Comparison of ENCODE assay signal across 17 cellular contexts in the genomic region with DNA sequence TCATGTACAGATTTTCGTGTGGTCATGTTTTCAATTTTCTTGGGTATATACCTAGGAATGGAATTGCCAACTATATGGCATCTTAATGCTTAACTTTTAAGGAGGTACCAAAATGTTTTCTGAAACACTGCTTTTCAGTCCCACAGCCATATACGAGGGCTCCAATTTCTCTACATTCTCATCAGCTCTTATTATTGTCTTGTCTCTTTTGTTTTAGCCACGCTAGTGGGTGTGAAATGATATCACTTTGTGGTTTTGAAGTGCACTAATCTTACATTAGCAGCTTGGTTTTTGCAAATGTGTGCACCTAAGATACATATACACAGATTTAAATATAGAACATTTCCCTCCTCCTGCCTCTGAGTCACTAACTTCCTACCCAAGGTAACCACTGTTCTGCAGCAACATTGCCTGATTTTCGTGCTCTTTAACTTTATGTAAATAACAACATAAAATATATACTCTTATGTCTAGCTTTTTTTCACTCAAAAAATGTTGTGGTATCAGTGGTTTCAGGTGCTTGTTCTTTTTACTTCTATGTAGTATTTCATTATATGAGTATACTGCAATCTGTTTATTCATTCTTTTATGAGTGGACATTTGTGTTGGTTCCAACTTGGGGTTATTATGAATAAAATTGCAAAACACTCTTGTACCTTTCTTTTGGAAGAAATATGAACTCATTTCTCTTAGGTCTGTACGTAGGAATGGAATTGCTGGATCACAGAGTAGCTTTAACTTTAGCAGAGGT.
DNase-seq lines count a peak whose midpoint lies in the region; ATAC-seq and TF ChIP-seq lines count a peak whose summit lies in the region.
"Had no signal": no experiment of that assay in that cellular context is flagged by ENCODE, and none has a peak within 500 bp of the region (broad histone marks: within the 10 kb centered on the region; RNA-seq: fewer than 3 reads in every experiment).

No MANE protein-coding gene starts in this region.

- no peak for ATAC-seq in GM23338

- no peak overlapping the region for H3K4me3 Mint-ChIP-seq in activated CD4-positive, alpha-beta memory T cell treated with anti-CD3 and anti-CD28 coated beads for 36 hours
- H3K4me3 Mint-ChIP-seq in immature natural killer cell (peak overlapping the region; percentile 24 to 69 (median 44)), progenitor cell of endocrine pancreas (ENCODE audit: low read depth) (no peak overlapping the region), GM23338 (no peak overlapping the region)
- H3K4me3 Mint-ChIP-seq: brain had no signal

- no peaks in the 10 kb centered on the region for H3K4me1 ChIP-seq in GM23338 (ENCODE audit: insufficient read depth)

- TF ChIP-seq CTCF in progenitor cell of endocrine pancreas (IDR thresholded peaks at IDR 0.05; ENCODE audit: unreplicated experiment) (no peak), GM23338 (conservative IDR thresholded peaks at IDR 0.05; ENCODE audit: low read depth in 2 of 2) (no peak)

- no peaks in the 10 kb centered on the region for H3K27me3 ChIP-seq in GM23338 (ENCODE audit: insufficient read depth)
- H3K27me3 ChIP-seq: sigmoid colon, stomach had no signal

- no peaks in the 10 kb centered on the region for H3K27me3 Mint-ChIP-seq in activated CD4-positive, alpha-beta memory T cell treated with anti-CD3 and anti-CD28 coated beads for 36 hours
- peaks cover 0 to 4% (median 2%) of the 10 kb centered on the region in 3 donors for H3K27me3 Mint-ChIP-seq in immature natural killer cell (ENCODE audit: low read depth in 3 of 3)
- no peaks in the 10 kb centered on the region for H3K27me3 Mint-ChIP-seq in progenitor cell of endocrine pancreas
- H3K27me3 Mint-ChIP-seq in GM23338 (ENCODE audit: insufficient read depth, low read depth, poor library complexity): peaks cover 2% of the 10 kb centered on the region
- H3K27me3 Mint-ChIP-seq: brain had no signal

- H3K9me2 ChIP-seq in GM23338 (ENCODE audit: insufficient read depth): no peaks in the 10 kb centered on the region

- no peaks in the 10 kb centered on the region for H3K9me3 Mint-ChIP-seq in activated CD4-positive, alpha-beta memory T cell treated with anti-CD3 and anti-CD28 coated beads for 36 hours
- H3K9me3 Mint-ChIP-seq in immature natural killer cell (peaks cover 0 to 8% (median 3%) of the 10 kb centered on the region in 6 donors), progenitor cell of endocrine pancreas (ENCODE audit: low read depth) (peaks cover 3% of the 10 kb centered on the region), GM23338 (peaks cover 5% of the 10 kb centered on the region; the same call in 1 of the 3 replicates)

- H4K20me1 ChIP-seq in GM23338 (replicated peaks; ENCODE audit: insufficient read depth): no peaks in the 10 kb centered on the region

- H3K79me2 ChIP-seq in GM23338 (replicated peaks; ENCODE audit: insufficient read depth): no peaks in the 10 kb centered on the region

- no peaks in the 10 kb centered on the region for H3F3A ChIP-seq in GM23338 (replicated peaks; ENCODE audit: low read depth)

- H3K27ac Mint-ChIP-seq in activated CD4-positive, alpha-beta memory T cell treated with anti-CD3 and anti-CD28 coated beads for 36 hours: peak overlapping the region; percentile 30
- H3K27ac Mint-ChIP-seq in immature natural killer cell (peak overlapping the region; percentile 34 to 84 (median 56)), progenitor cell of endocrine pancreas (no peak overlapping the region), GM23338 (no peak overlapping the region)

- CTCF ChIA-PET in activated CD4-positive, alpha-beta memory T cell treated with anti-CD3 and anti-CD28 coated beads for 36 hours (lab: Charles Lee): interaction anchor here (1.0 to 2.3 kb wide), 5 partner anchors 9 to 97 kb away, joined by 3 to 11 read pairs (median 3); no protein-coding TSS in a partner anchor

- no peaks in the 10 kb centered on the region for H3K36me3 Mint-ChIP-seq in activated CD4-positive, alpha-beta memory T cell treated with anti-CD3 and anti-CD28 coated beads for 36 hours
- H3K36me3 Mint-ChIP-seq in immature natural killer cell: peaks cover 4 to 6% (median 6%) of the 10 kb centered on the region in 3 donors
- H3K36me3 Mint-ChIP-seq in progenitor cell of endocrine pancreas (ENCODE audit: insufficient read depth): peaks cover 1% of the 10 kb centered on the region
- H3K36me3 Mint-ChIP-seq in GM23338 (ENCODE audit: low read depth): no peaks in the 10 kb centered on the region

- intact Hi-C loops in activated CD4-positive, alpha-beta memory T cell treated with anti-CD3 and anti-CD28 coated beads for 36 hours (cut with micrococcal nuclease): loop anchor here (1.0 to 5.0 kb wide), 2 partner anchors 13 to 468 kb away; no protein-coding TSS in a partner anchor

- H3K27ac ChIP-seq in GM23338 (ENCODE audit: low read depth): no peak overlapping the region
- H3K27ac ChIP-seq: 22Rv1, sigmoid colon had no signal

- H2AFZ ChIP-seq in GM23338: no peak overlapping the region

- H3K4me1 Mint-ChIP-seq in activated CD4-positive, alpha-beta memory T cell treated with anti-CD3 and anti-CD28 coated beads for 36 hours (ENCODE audit: low read depth): peaks cover 32% of the 10 kb centered on the region
- H3K4me1 Mint-ChIP-seq in immature natural killer cell: peaks cover 25 to 41% of the 10 kb centered on the region in 2 donors
- H3K4me1 Mint-ChIP-seq in progenitor cell of endocrine pancreas (ENCODE audit: low read depth): peaks cover 36% of the 10 kb centered on the region
- peaks cover 4% of the 10 kb centered on the region; the same call in 2 of the 3 replicates for H3K4me1 Mint-ChIP-seq in GM23338

- POLR2A ChIA-PET in activated CD4-positive, alpha-beta memory T cell treated with anti-CD3 and anti-CD28 coated beads for 36 hours (lab: Charles Lee): interaction anchor here (0.6 to 2.2 kb wide), 10 partner anchors 14 to 99 kb away, joined by 3 to 10 read pairs (median 4); partner anchors contain the start of gene ZFP36L1

- peak; percentile 39 for DNase-seq in NK-92 treated with Interleukin-12 subunit alpha and Interleukin-12 subunit beta, amount 100 ng/mL, for 24 hours (lab: John Stamatoyannopoulos, UW)
- DNase-seq in NK-92 (lab: John Stamatoyannopoulos, UW; ENCODE audit: unreplicated experiment) (no peak), LHCN-M2 (ENCODE audit: low read depth) (peak; percentile 35), immature natural killer cell (peak; percentile 56 to 68 (median 64)), NCI-H748 treated with DMSO at 0.1 percent for 48 hours (lab: John Stamatoyannopoulos, UW) (no peak), progenitor cell of endocrine pancreas (ENCODE audit: low spot score, unreplicated experiment) (no peak), GM23338 (ENCODE audit: low spot score) (no peak)
- DNase-seq in activated CD4-positive, alpha-beta memory T cell treated with anti-CD3 and anti-CD28 coated beads for 36 hours: no peak
- DNase-seq: GOT3, mesendoderm, NCI-H187 treated with DMSO at 0.1 percent for 48 hours, NCI-H526 treated with DMSO at 0.1 percent for 48 hours, Right ventricle myocardium superior, sigmoid colon, stomach had no signal

- no peak overlapping the region for H3K4me3 ChIP-seq in GM23338
- H3K4me3 ChIP-seq: sigmoid colon, stomach had no signal

- H3K4me2 ChIP-seq in GM23338: no peak overlapping the region

- H3K36me3 ChIP-seq in GM23338 (ENCODE audit: insufficient read depth): no peaks in the 10 kb centered on the region
- H3K36me3 ChIP-seq: sigmoid colon, stomach had no signal

TF ChIP-seq in GM23338, 12 proteins besides CTCF, POLR2A, EP300 and RAD21 (continues in another document):
- TF ChIP-seq ETS1 (IDR thresholded peaks at IDR 0.05) (no peak), EZH2 (IDR thresholded peaks at IDR 0.05; ENCODE audit: low read depth, unreplicated experiment) (no peak), CREB1 (CRISPR knock-in tag; IDR thresholded peaks at IDR 0.05; ENCODE audit: low read depth) (no peak)

Comparison
In these comparisons a context has a peak if more than half of its experiments do, and no peak if none do; other contexts are left out.
1. DNase-seq: peak in NK-92 treated with Interleukin-12 subunit alpha and Interleukin-12 subunit beta, amount 100 ng/mL, for 24 hours (single experiment), LHCN-M2 (single experiment) and immature natural killer cell (3 of 3); none in NK-92 (single experiment), activated CD4-positive, alpha-beta memory T cell treated with anti-CD3 and anti-CD28 coated beads for 36 hours (single experiment), NCI-H748 treated with DMSO at 0.1 percent for 48 hours (single experiment), progenitor cell of endocrine pancreas (single experiment) and GM23338 (single experiment).
2. H3K27ac Mint-ChIP-seq: peak in activated CD4-positive, alpha-beta memory T cell treated with anti-CD3 and anti-CD28 coated beads for 36 hours (single experiment) and immature natural killer cell (6 of 6); none in progenitor cell of endocrine pancreas (single experiment) and GM23338 (single experiment).
3. H3K4me3 Mint-ChIP-seq: peak in immature natural killer cell (5 of 5); none in activated CD4-positive, alpha-beta memory T cell treated with anti-CD3 and anti-CD28 coated beads for 36 hours (single experiment), progenitor cell of endocrine pancreas (single experiment) and GM23338 (single experiment).